In genomic region chr11:15139101-15139770, GRCh38 we compare ENCODE assay signal across 14 cellular contexts. TPM values are rescaled to one million over a fixed set of nuclear protein-coding genes. Genes with fewer than 3 reads are reported as not detected.
DNase-seq lines count a peak whose midpoint lies in the region; ATAC-seq and TF ChIP-seq lines count a peak whose summit lies in the region.
"Had no signal": no experiment of that assay in that cellular context is flagged by ENCODE, and none has a peak within 500 bp of the region (broad histone marks: within the 10 kb centered on the region; RNA-seq: fewer than 3 reads in every experiment).

No MANE protein-coding gene starts in this region.

- no peaks in the 10 kb centered on the region for H3K27me3 ChIP-seq in right atrium auricular region
- no peaks in the 10 kb centered on the region for H3K27me3 ChIP-seq in GM23248 (replicated peaks; ENCODE audit: insufficient read depth)

- in situ Hi-C loops in GM23248 (cut with MboI) = no loop called here

- peak; percentile 26 for DNase-seq in left cardiac atrium
- DNase-seq in right atrium auricular region (ENCODE audit: low spot score) = no peak
- DNase-seq in GM23248 = no peak
- no peak for DNase-seq in left ventricle myocardium superior
- DNase-seq in foreskin melanocyte = no peak
- DNase-seq in globus pallidus (ENCODE audit: low spot score) = no peak
- DNase-seq: Calu3; CD4-positive, alpha-beta memory T cell; COR-L47; DMS153; DND-41; H7; HCEC 1CT had no signal

- H3K36me3 ChIP-seq in right atrium auricular region (no peaks in the 10 kb centered on the region), GM23248 (ENCODE audit: low read depth) (no peaks in the 10 kb centered on the region)

- no peak for TF ChIP-seq CTCF in right atrium auricular region (IDR thresholded peaks at IDR 0.05)

- no peak overlapping the region for H3K4me2 ChIP-seq in GM23248 (ENCODE audit: unreplicated experiment)

- no peaks in the 10 kb centered on the region for H3K9me3 ChIP-seq in right atrium auricular region
- H3K9me3 ChIP-seq in GM23248 (ENCODE audit: low read depth) = no peaks in the 10 kb centered on the region

- H3K27ac ChIP-seq in right atrium auricular region (peak overlapping the region in 1 of 2 donors; percentile 42), GM23248 (no peak overlapping the region)

- H2AFZ ChIP-seq in GM23248 = peak overlapping the region; percentile 20; the same call in 1 of the 2 replicates

- no peaks in the 10 kb centered on the region for H3K79me2 ChIP-seq in GM23248 (ENCODE audit: insufficient read depth)

- H3F3A ChIP-seq in GM23248 (ENCODE audit: insufficient read depth) = no peaks in the 10 kb centered on the region

- peak in 1 of 2 donors; percentile 34 for ATAC-seq in left cardiac atrium
- peak; percentile 78 for ATAC-seq in left ventricle myocardium superior

- H3K4me1 ChIP-seq in right atrium auricular region (peaks cover 0 to 6% of the 10 kb centered on the region in 2 donors), GM23248 (ENCODE audit: insufficient read depth) (no peaks in the 10 kb centered on the region)

- H3K9ac ChIP-seq in GM23248 = no peak overlapping the region

- H3K9me2 ChIP-seq in GM23248 (ENCODE audit: insufficient read depth) = no peaks in the 10 kb centered on the region; the same call in 1 of the 2 replicates

- H3K4me3 ChIP-seq in right atrium auricular region = no peak overlapping the region
- no peak overlapping the region for H3K4me3 ChIP-seq in GM23248

- 34 to 39% methylated on average over 5 of the region's 5 CpGs for WGBS in GM23248 (ENCODE audit: low coverage in 1 of 2, low lambda C conversion rate in 2 of 2, missing lambda C conversion rate in 2 of 2), 2 experiments

- H4K20me1 ChIP-seq in GM23248 (ENCODE audit: insufficient read depth) = no peaks in the 10 kb centered on the region

- intact Hi-C loops in left cardiac atrium (cut with DNase I) = no loop called here
- intact Hi-C loops in left ventricle myocardium superior (cut with micrococcal nuclease) = no loop called here

RNA-seq across cellular contexts. Expression of gene INSC, which starts 24.5 kb away (rescaled TPM):
- under 1 TPM; 0.41 to 0.92 TPM for total RNA-seq in left cardiac atrium
- total RNA-seq in right atrium auricular region = 1 to 10 TPM in 1 of 2 donors, not detected in 1; 1.0 TPM
- total RNA-seq in GM23248 (2014; rRNA removed; shearing (Covaris generic)) = 0.89 and 1.2 TPM in 2 replicates
- 1.0 and 1.1 TPM in 2 replicates for polyA plus RNA-seq in GM23248 (2016; fragmentation: Nextera tagmentation; extraction: Ambion mirVana)
- 0.40 TPM for total RNA-seq in left ventricle myocardium superior
- total RNA-seq: A172, Calu3, H7 had no signal
- polyA plus RNA-seq: CD4-positive, alpha-beta memory T cell had no signal
